In genomic region chr12:4241592-4241991, GRCh38 we compare ENCODE assay signal across 18 cellular contexts. TPM values are rescaled to one million over a fixed set of nuclear protein-coding genes. Genes with fewer than 3 reads are reported as not detected.
DNase-seq lines count a peak whose midpoint lies in the region; ATAC-seq, FAIRE-seq and TF ChIP-seq lines count a peak whose summit lies in the region.
"Had no signal": no experiment of that assay in that cellular context is flagged by ENCODE, and none has a peak within 500 bp of the region (broad histone marks: within the 10 kb centered on the region; RNA-seq: fewer than 3 reads in every experiment).

No MANE protein-coding gene starts in this region.

- no peaks in the 10 kb centered on the region for H3K4me1 ChIP-seq in esophagus squamous epithelium

- H3K9me3 Mint-ChIP-seq in stimulated activated naive CD8-positive, alpha-beta T cell treated with anti-CD3 and anti-CD28 coated beads, Interleukin-15, amount 100 ng/mL, for 72 hours = peaks cover 35 to 38% of the 10 kb centered on the region in 2 donors

- no peak overlapping the region for H3K4me3 ChIP-seq in bronchial epithelial cell (ENCODE audit: low read depth, low read length)
- H3K4me3 ChIP-seq in esophagus squamous epithelium = no peak overlapping the region
- H3K4me3 ChIP-seq: GM12878 had no signal

- peak; percentile 93 for FAIRE-seq in bronchial epithelial cell (lab: Jason Lieb, UNC)
- FAIRE-seq: GM12878, HepG2, HTR-8/SVneo had no signal

- H3K27me3 Mint-ChIP-seq in stimulated activated naive CD8-positive, alpha-beta T cell treated with anti-CD3 and anti-CD28 coated beads, Interleukin-15, amount 100 ng/mL, for 72 hours = peaks cover 33% of the 10 kb centered on the region

- H3K36me3 ChIP-seq in bronchial epithelial cell (ENCODE audit: control insufficient read depth, insufficient read depth, low read length) = no peaks in the 10 kb centered on the region
- no peaks in the 10 kb centered on the region for H3K36me3 ChIP-seq in esophagus squamous epithelium

- intact Hi-C loops in esophagus squamous epithelium (cut with DNase I) = no loop called here

- no peak for TF ChIP-seq CTCF in bronchial epithelial cell (IDR thresholded peaks at IDR 0.05; ENCODE audit: insufficient read depth, low read length, severe bottlenecking)
- no peak for TF ChIP-seq CTCF in esophagus squamous epithelium (IDR thresholded peaks at IDR 0.05)

- H3K4me1 Mint-ChIP-seq in stimulated activated naive CD8-positive, alpha-beta T cell treated with anti-CD3 and anti-CD28 coated beads, Interleukin-15, amount 100 ng/mL, for 72 hours = peaks cover 35% of the 10 kb centered on the region
- H3K4me1 Mint-ChIP-seq: CD4-positive, alpha-beta memory T cell had no signal

- peaks cover 0 to 11% (median 0%) of the 10 kb centered on the region in 3 donors for H3K9me3 ChIP-seq in esophagus squamous epithelium

- DNase-seq in stimulated activated naive CD8-positive, alpha-beta T cell treated with anti-CD3 and anti-CD28 coated beads, Interleukin-15, Interleukin-2, amounts not matched to agents 100 U/mL and 50 U/mL, for 24 hours = no peak
- no peak for DNase-seq in stimulated activated naive CD8-positive, alpha-beta T cell treated with anti-CD3 and anti-CD28 coated beads, Interleukin-15, amount 100 ng/mL, for 72 hours
- DNase-seq in bronchial epithelial cell (ENCODE audit: low read depth) (no peak), islet precursor cell (peak; percentile 45), NCI-H128 (lab: John Stamatoyannopoulos, UW; ENCODE audit: unreplicated experiment) (no peak), esophagus squamous epithelium (lab: John Stamatoyannopoulos, UW) (no peak)
- DNase-seq: ACHN; C1 segment of cervical spinal cord; CD4-positive, alpha-beta memory T cell; DMS79; HCEC 1CT; HFFc6 had no signal

- no peak overlapping the region for H3K27ac ChIP-seq in esophagus squamous epithelium

- 71 to 73% methylated on average over 4 of the region's 4 CpGs for WGBS in esophagus squamous epithelium, 2 donors

- no peak overlapping the region for H3K27ac Mint-ChIP-seq in stimulated activated naive CD8-positive, alpha-beta T cell treated with anti-CD3 and anti-CD28 coated beads, Interleukin-15, amount 100 ng/mL, for 72 hours
- H3K27ac Mint-ChIP-seq: B cell; CD4-positive, alpha-beta memory T cell; HFFc6 had no signal

- H3K27me3 ChIP-seq in bronchial epithelial cell (ENCODE audit: control insufficient read depth, insufficient read depth, low read length) (peaks cover 3% of the 10 kb centered on the region), esophagus squamous epithelium (peaks cover 0 to 50% (median 0%) of the 10 kb centered on the region in 4 donors)

- no peak overlapping the region for H3K4me3 Mint-ChIP-seq in stimulated activated naive CD8-positive, alpha-beta T cell treated with anti-CD3 and anti-CD28 coated beads, Interleukin-15, amount 100 ng/mL, for 72 hours
- H3K4me3 Mint-ChIP-seq: B cell; CD4-positive, alpha-beta memory T cell; HFFc6 had no signal

- TF ChIP-seq POLR2A in esophagus squamous epithelium (IDR thresholded peaks at IDR 0.05) = no peak

- peak; percentile 61 for ATAC-seq in stimulated activated naive CD8-positive, alpha-beta T cell treated with anti-CD3 and anti-CD28 coated beads, Interleukin-15, Interleukin-2, amounts not matched to agents 100 U/mL and 50 U/mL, for 24 hours
- no peak for ATAC-seq in stimulated activated naive CD8-positive, alpha-beta T cell treated with anti-CD3 and anti-CD28 coated beads, Interleukin-15, amount 100 ng/mL, for 72 hours
- ATAC-seq in GM21367 (IDR thresholded peaks at IDR 0.05; ENCODE audit: unreplicated experiment) = no peak
- ATAC-seq: GM12878, HepG2 had no signal

RNA-seq across cellular contexts. Expression of gene CCND2, which starts 32.0 kb away (rescaled TPM):
- 115 and 123 TPM in 2 replicates for total RNA-seq in bronchial epithelial cell
- total RNA-seq in esophagus squamous epithelium = 10 to 100 TPM; 13.9 to 49.8 (median 35.9) TPM
- total RNA-seq: A172 had no signal
